Comparison of ENCODE assay signal across 11 cellular contexts in the genomic region with DNA sequence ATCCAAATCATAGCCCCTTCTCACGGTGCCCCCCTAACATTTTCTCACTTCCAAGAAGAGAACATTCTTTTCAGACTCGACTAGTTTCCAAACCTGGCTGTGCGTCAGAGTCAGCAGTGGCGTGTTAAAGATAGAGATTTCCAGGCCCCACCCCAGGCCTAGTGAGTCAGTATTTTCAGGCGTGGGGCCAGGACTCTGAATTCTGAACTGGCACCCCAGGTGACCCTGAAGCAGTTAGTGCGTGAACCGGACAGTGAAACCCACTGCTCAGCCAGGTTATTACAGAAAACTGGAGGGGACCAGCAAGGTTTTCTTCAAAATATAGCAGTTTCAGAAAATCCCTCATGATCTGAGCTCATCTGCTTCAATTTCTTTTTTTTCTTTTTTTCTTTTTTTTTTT. TPM values are rescaled to one million over a fixed set of nuclear protein-coding genes. Genes with fewer than 3 reads are reported as not detected.
DNase-seq lines count a peak whose midpoint lies in the region; ATAC-seq and TF ChIP-seq lines count a peak whose summit lies in the region.
"Had no signal": no experiment of that assay in that cellular context is flagged by ENCODE, and none has a peak within 500 bp of the region (broad histone marks: within the 10 kb centered on the region; RNA-seq: fewer than 3 reads in every experiment).

No MANE protein-coding gene starts in this region.

- H3K27me3 Mint-ChIP-seq in Calu3 (ENCODE audit: unreplicated experiment), result no peaks in the 10 kb centered on the region
- H3K27me3 Mint-ChIP-seq: activated naive CD8-positive, alpha-beta T cell treated with anti-CD3 and anti-CD28 coated beads, Interleukin-2, amount 10 ng/mL, durations not matched to agents 7 days and 5 days had no signal

- H3K9me3 ChIP-seq in adipocyte (ENCODE audit: control insufficient read depth, low read length) (no peaks in the 10 kb centered on the region), gastrocnemius medialis (no peaks in the 10 kb centered on the region)

- intact Hi-C loops in Calu3 (cut with micrococcal nuclease; ENCODE audit: unreplicated experiment) (no loop called here), Right ventricle myocardium superior (cut with DNase I) (no loop called here), gastrocnemius medialis (cut with DNase I; ENCODE audit: low total_unique reads) (loop anchor here (1.0 kb wide), 1 partner anchor 23 kb away; no protein-coding TSS in a partner anchor)

- CTCF ChIA-PET in Calu3 (lab: Charles Lee), result no interaction called here

- H3K4me1 ChIP-seq in adipocyte (ENCODE audit: control insufficient read depth, insufficient read depth, low read length), result peaks cover 9% of the 10 kb centered on the region
- peaks cover 10 to 11% of the 10 kb centered on the region in 2 donors for H3K4me1 ChIP-seq in gastrocnemius medialis

- peak overlapping the region; percentile 59 to 72 (median 69) for H3K27ac ChIP-seq in gastrocnemius medialis

- TF ChIP-seq CTCF in Calu3 (IDR thresholded peaks at IDR 0.05; ENCODE audit: unreplicated experiment) (no peak), gastrocnemius medialis (IDR thresholded peaks at IDR 0.05 in 4 of 5, conservative IDR thresholded peaks at IDR 0.05 in 1 of 5) (no peak)

- no peaks in the 10 kb centered on the region for H3K9me3 Mint-ChIP-seq in Calu3 (ENCODE audit: low read depth, unreplicated experiment)
- H3K9me3 Mint-ChIP-seq: activated naive CD8-positive, alpha-beta T cell treated with anti-CD3 and anti-CD28 coated beads, Interleukin-2, amount 10 ng/mL, durations not matched to agents 7 days and 5 days had no signal

- no TSS peak for BruUV-seq in Calu3 (replicated peaks; lab: Mats Ljungman, UMichigan)

- ATAC-seq in Right ventricle myocardium superior (ENCODE audit: poor library complexity), result peak; percentile 93
- ATAC-seq in gastrocnemius medialis, result peak; percentile 90 to 96
- no peak for ATAC-seq in GM19351 (IDR thresholded peaks at IDR 0.05; ENCODE audit: unreplicated experiment)
- no peak for ATAC-seq in GM19328 (IDR thresholded peaks at IDR 0.05; ENCODE audit: unreplicated experiment)
- no peak for ATAC-seq in GM19395 (IDR thresholded peaks at IDR 0.05; ENCODE audit: unreplicated experiment)

- no peak overlapping the region for H3K4me3 ChIP-seq in adipocyte (ENCODE audit: low read length)
- H3K4me3 ChIP-seq in gastrocnemius medialis, result no peak overlapping the region

- peaks cover 11% of the 10 kb centered on the region for H3K36me3 Mint-ChIP-seq in Calu3 (ENCODE audit: insufficient read depth, unreplicated experiment)
- H3K36me3 Mint-ChIP-seq: activated naive CD8-positive, alpha-beta T cell treated with anti-CD3 and anti-CD28 coated beads, Interleukin-2, amount 10 ng/mL, durations not matched to agents 7 days and 5 days had no signal

- H3K36me3 ChIP-seq in adipocyte (ENCODE audit: control insufficient read depth, insufficient read depth, low read length, severe bottlenecking) (no peaks in the 10 kb centered on the region), gastrocnemius medialis (no peaks in the 10 kb centered on the region)

- DNase-seq in Calu3, result peak; percentile 64
- peak; percentile 70 for DNase-seq in adipocyte (ENCODE audit: low read depth)
- peak; percentile 66 for DNase-seq in Right ventricle myocardium superior
- DNase-seq in gastrocnemius medialis, result peak; percentile 67 to 85
- no peak for DNase-seq in GF-D8 (lab: John Stamatoyannopoulos, UW)
- DNase-seq: activated naive CD8-positive, alpha-beta T cell treated with anti-CD3 and anti-CD28 coated beads, Interleukin-2, amount 10 ng/mL, durations not matched to agents 7 days and 5 days; NCI-H2081; stimulated activated CD4-positive, alpha-beta T cell treated with anti-CD3 and anti-CD28 coated beads, Interleukin-4, amount 100 ng/mL, for 24 hours had no signal

- TF ChIP-seq POLR2A in gastrocnemius medialis (IDR thresholded peaks at IDR 0.05), result peak in 1 of 2 donors; percentile 20

- H3K27ac Mint-ChIP-seq in Calu3 (ENCODE audit: unreplicated experiment), result no peak overlapping the region
- H3K27ac Mint-ChIP-seq: activated naive CD8-positive, alpha-beta T cell treated with anti-CD3 and anti-CD28 coated beads, Interleukin-2, amount 10 ng/mL, durations not matched to agents 7 days and 5 days had no signal

- in situ Hi-C loops in gastrocnemius medialis (cut with MboI; ENCODE audit: low sequenced_read_pairs in 4 of 4), result no loop called here

- no peaks in the 10 kb centered on the region for H3K27me3 ChIP-seq in adipocyte (replicated peaks; ENCODE audit: control insufficient read depth, insufficient read depth, low read length)
- H3K27me3 ChIP-seq in gastrocnemius medialis, result no peaks in the 10 kb centered on the region

- peaks cover 17% of the 10 kb centered on the region for H3K4me1 Mint-ChIP-seq in Calu3 (ENCODE audit: low read depth, unreplicated experiment)
- H3K4me1 Mint-ChIP-seq: activated naive CD8-positive, alpha-beta T cell treated with anti-CD3 and anti-CD28 coated beads, Interleukin-2, amount 10 ng/mL, durations not matched to agents 7 days and 5 days had no signal

- H3K9ac ChIP-seq in adipocyte (ENCODE audit: low read length), result no peak overlapping the region

- no peak overlapping the region for H3K4me3 Mint-ChIP-seq in Calu3 (ENCODE audit: low read depth, unreplicated experiment)
- H3K4me3 Mint-ChIP-seq: activated naive CD8-positive, alpha-beta T cell treated with anti-CD3 and anti-CD28 coated beads, Interleukin-2, amount 10 ng/mL, durations not matched to agents 7 days and 5 days had no signal

RNA-seq across cellular contexts. Expression of a gene that starts 35.0 kb away (rescaled TPM):
- total RNA-seq in Calu3 (2022), result 20.6 and 21.1 TPM in 2 replicates
- 14.0 TPM for total RNA-seq in Right ventricle myocardium superior
- 10 to 100 TPM in 3 of 4 donors, 1 to 10 TPM in 1; 6.5 to 43.8 (median 18.4) TPM for total RNA-seq in gastrocnemius medialis

Comparison
In these comparisons a context has a peak if more than half of its experiments do, and no peak if none do; other contexts are left out.
1. ATAC-seq: peak in Right ventricle myocardium superior (single experiment) and gastrocnemius medialis (2 of 2); none in GM19351 (single experiment), GM19328 (single experiment) and GM19395 (single experiment).